Comparison of ENCODE assay signal across 1 cellular context in genomic region chr22:20043997-20044342, GRCh38.
TF ChIP-seq lines count a peak whose summit lies in the region.

No MANE protein-coding gene starts in this region.

TF ChIP-seq in GM12878, 131 proteins besides CTCF, POLR2A, EP300 and RAD21:
- TF ChIP-seq RELA (IDR thresholded peaks at IDR 0.05; ENCODE audit: borderline replicate concordance, partially characterized antibody) (no peak), MTA2 (IDR thresholded peaks at IDR 0.05; ENCODE audit: low read depth) (no peak), CREB1 (IDR thresholded peaks at IDR 0.05; ENCODE audit: low read depth) (no peak), NFYA (IDR thresholded peaks at IDR 0.05; ENCODE audit: borderline replicate concordance, low read depth, low read length) (no peak), RB1 (IDR thresholded peaks at IDR 0.05; ENCODE audit: borderline replicate concordance) (no peak), EGR1 (IDR thresholded peaks at IDR 0.05; ENCODE audit: borderline replicate concordance in 1 of 2, low read depth in 2 of 2, low read length in 2 of 2) (no peak), FOXK2 (IDR thresholded peaks at IDR 0.05) (no peak), MTA3 (IDR thresholded peaks at IDR 0.05; ENCODE audit: borderline replicate concordance, low read length) (no peak), SIX5 (IDR thresholded peaks at IDR 0.05; ENCODE audit: low read depth, low read length, severe bottlenecking) (no peak), NR2F1 (conservative IDR thresholded peaks at IDR 0.05) (no peak), RFX5 (IDR thresholded peaks at IDR 0.05; ENCODE audit: low read depth, low read length) (no peak), ZNF207 (IDR thresholded peaks at IDR 0.05; ENCODE audit: borderline replicate concordance) (no peak), SREBF1 (IDR thresholded peaks at IDR 0.05; ENCODE audit: low read length) (no peak), CBX3 (IDR thresholded peaks at IDR 0.05; ENCODE audit: borderline replicate concordance, low read depth) (no peak), SUZ12 (IDR thresholded peaks at IDR 0.05; ENCODE audit: unreplicated experiment) (no peak)
